Comparison of ENCODE assay signal across 25 cellular contexts in the genomic region with DNA sequence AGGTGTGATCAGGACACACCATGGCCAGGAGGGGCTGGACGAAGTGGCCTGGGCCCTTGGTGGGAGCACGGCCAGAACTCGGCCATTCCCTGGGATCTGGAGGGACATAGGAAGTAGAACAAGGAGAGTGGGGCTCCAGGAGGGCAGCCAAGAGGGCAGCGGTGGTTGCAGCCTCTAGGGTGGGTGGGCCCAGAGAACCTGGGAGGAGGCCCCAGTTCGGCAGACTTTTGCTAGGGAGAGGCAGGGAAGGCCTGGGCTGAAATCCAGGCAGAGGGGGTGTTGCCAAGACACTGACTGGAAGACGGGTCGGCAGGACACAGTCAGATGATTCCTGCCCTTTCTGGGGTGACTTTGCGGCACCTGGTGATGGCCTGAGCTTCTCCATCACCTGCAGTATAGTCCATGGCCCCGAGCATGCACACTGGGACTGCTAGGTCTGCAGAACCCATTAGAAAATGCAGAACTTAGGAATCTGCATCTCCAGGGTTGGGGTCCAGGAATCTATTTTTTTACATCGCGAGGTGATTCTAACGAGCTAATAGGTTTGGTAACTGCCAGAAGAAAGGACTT.
DNase-seq lines count a peak whose midpoint lies in the region; ATAC-seq and TF ChIP-seq lines count a peak whose summit lies in the region.
"Had no signal": no experiment of that assay in that cellular context is flagged by ENCODE, and none has a peak within 500 bp of the region (broad histone marks: within the 10 kb centered on the region; RNA-seq: fewer than 3 reads in every experiment).

No MANE protein-coding gene starts in this region.

- H3K4me3 ChIP-seq in suprapubic skin: no peak overlapping the region
- H3K4me3 ChIP-seq: colonic mucosa, psoas muscle, skin epidermis, thyroid gland had no signal

- 60% methylated on average over 10 of the region's 12 CpGs for WGBS in suprapubic skin

- no peaks in the 10 kb centered on the region for H3K4me1 ChIP-seq in suprapubic skin
- H3K4me1 ChIP-seq: colonic mucosa, psoas muscle had no signal

- no peak for ATAC-seq in GM21529 (IDR thresholded peaks at IDR 0.05; ENCODE audit: unreplicated experiment)
- ATAC-seq: activated CD4-positive, alpha-beta T cell treated with anti-CD3 and anti-CD28 coated beads for 36 hours; activated naive CD8-positive, alpha-beta T cell treated with anti-CD3 and anti-CD28 coated beads, Interleukin-2, amount 50 U/mL, for 24 hours; psoas muscle; stimulated activated naive B cell treated with anti-CD40 and anti-IgM and Interleukin-4, amounts not matched to agents 10 μg/mL and 1 μg/mL and 100 μg/mL, for 72 hours; T-cell had no signal

- H3K27ac ChIP-seq in VCaP (peak overlapping the region; percentile 89), suprapubic skin (no peak overlapping the region)
- H3K27ac ChIP-seq: colonic mucosa, psoas muscle, thyroid gland had no signal

- H3K9me3 ChIP-seq in suprapubic skin: no peaks in the 10 kb centered on the region
- H3K9me3 ChIP-seq: colonic mucosa, psoas muscle, thyroid gland had no signal

- no peaks in the 10 kb centered on the region for H3K36me3 ChIP-seq in suprapubic skin
- H3K36me3 ChIP-seq: colonic mucosa, thyroid gland had no signal

- H3K27me3 ChIP-seq in suprapubic skin: peaks cover 4% of the 10 kb centered on the region
- H3K27me3 ChIP-seq: colonic mucosa, thyroid gland had no signal

- no peak for TF ChIP-seq EP300 in suprapubic skin (IDR thresholded peaks at IDR 0.05)

- TF ChIP-seq POLR2A in suprapubic skin (IDR thresholded peaks at IDR 0.05): no peak

- in situ Hi-C loops in KBM-7 (cut with MboI; ENCODE audit: low pct_unique_long_range_greater_than_20kb, low sequenced_read_pairs): no loop called here

- TF ChIP-seq CTCF in VCaP (conservative IDR thresholded peaks at IDR 0.05) (no peak), suprapubic skin (IDR thresholded peaks at IDR 0.05) (no peak)

- DNase-seq in activated CD4-positive, alpha-beta T cell treated with anti-CD3 and anti-CD28 coated beads for 1 hour: peak; percentile 4
- no peak for DNase-seq in activated CD4-positive, alpha-beta T cell treated with anti-CD3 and anti-CD28 coated beads for 4 hours
- DNase-seq in mesenteric fat pad (ENCODE audit: low spot score): peak; percentile 73
- DNase-seq in suprapubic skin (ENCODE audit: low spot score in 2 of 2): peak; percentile 39 to 61
- DNase-seq in KBM-7: no peak
- no peak for DNase-seq in GM03348 (ENCODE audit: low spot score)
- DNase-seq: activated CD4-positive, alpha-beta T cell treated with anti-CD3 and anti-CD28 coated beads for 36 hours; activated gamma-delta T cell; activated naive CD8-positive, alpha-beta T cell treated with anti-CD3 and anti-CD28 coated beads, Interleukin-2, amount 50 U/mL, for 24 hours; DMS79; Kasumi-1; NCI-H1048; NCI-H2029 treated with DMSO at 0.1 percent for 48 hours; NCI-H345; NCI-H774; nephron progenitor cell; SHP77; stimulated activated naive B cell treated with anti-CD40 and anti-IgM and Interleukin-4, amounts not matched to agents 10 μg/mL and 1 μg/mL and 100 μg/mL, for 72 hours had no signal

Comparison
In these comparisons a context has a peak if more than half of its experiments do, and no peak if none do; other contexts are left out.
1. DNase-seq: peak in activated CD4-positive, alpha-beta T cell treated with anti-CD3 and anti-CD28 coated beads for 1 hour (single experiment), mesenteric fat pad (single experiment) and suprapubic skin (2 of 2); none in activated CD4-positive, alpha-beta T cell treated with anti-CD3 and anti-CD28 coated beads for 4 hours (0 of 2), KBM-7 (single experiment) and GM03348 (single experiment).